1 cellular context compared by ENCODE assay signal in the genomic region with DNA sequence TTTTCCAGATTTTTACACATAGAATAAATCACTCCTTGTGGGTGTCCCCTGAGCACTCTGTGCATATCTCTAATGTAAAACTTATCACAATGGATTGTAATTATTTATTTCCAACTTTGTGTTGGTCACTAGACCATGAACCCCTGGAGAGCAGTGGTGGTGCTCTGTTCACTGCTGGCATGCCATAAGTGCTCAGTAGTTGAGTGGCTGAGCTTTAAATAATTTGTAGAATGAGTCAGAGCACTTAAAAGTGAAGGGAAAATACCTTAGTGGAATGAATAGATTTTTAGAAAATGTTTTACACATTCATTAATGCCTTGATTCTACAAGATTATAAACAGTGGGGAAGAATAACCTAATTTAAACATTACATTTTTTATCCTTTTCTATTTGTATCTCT.
TF ChIP-seq lines count a peak whose summit lies in the region.

No MANE protein-coding gene starts in this region.

TF ChIP-seq in SK-N-SH, 30 proteins besides CTCF, POLR2A, EP300 and RAD21 (continued from another document):
- TF ChIP-seq, protein P1, sequence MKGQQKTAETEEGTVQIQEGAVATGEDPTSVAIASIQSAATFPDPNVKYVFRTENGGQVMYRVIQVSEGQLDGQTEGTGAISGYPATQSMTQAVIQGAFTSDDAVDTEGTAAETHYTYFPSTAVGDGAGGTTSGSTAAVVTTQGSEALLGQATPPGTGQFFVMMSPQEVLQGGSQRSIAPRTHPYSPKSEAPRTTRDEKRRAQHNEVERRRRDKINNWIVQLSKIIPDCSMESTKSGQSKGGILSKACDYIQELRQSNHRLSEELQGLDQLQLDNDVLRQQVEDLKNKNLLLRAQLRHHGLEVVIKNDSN (IDR thresholded peaks at IDR 0.05; ENCODE audit: borderline replicate concordance, low read depth) = no peak
- TF ChIP-seq YY1 (IDR thresholded peaks at IDR 0.05; ENCODE audit: low read depth) (no peak), RFX5 (IDR thresholded peaks at IDR 0.05; ENCODE audit: low read length) (no peak), TEAD4 (IDR thresholded peaks at IDR 0.05; ENCODE audit: borderline replicate concordance, insufficient read depth) (0 out of 2 replicates have a peak, but pooled peaks have one; percentile 18), GATA2 (CRISPR knock-in tag; IDR thresholded peaks at IDR 0.05) (no peak), NFIC (IDR thresholded peaks at IDR 0.05; ENCODE audit: borderline replicate concordance) (no peak), RCOR1 (IDR thresholded peaks at IDR 0.05; ENCODE audit: low read length) (no peak)
- TF ChIP-seq, protein P2, sequence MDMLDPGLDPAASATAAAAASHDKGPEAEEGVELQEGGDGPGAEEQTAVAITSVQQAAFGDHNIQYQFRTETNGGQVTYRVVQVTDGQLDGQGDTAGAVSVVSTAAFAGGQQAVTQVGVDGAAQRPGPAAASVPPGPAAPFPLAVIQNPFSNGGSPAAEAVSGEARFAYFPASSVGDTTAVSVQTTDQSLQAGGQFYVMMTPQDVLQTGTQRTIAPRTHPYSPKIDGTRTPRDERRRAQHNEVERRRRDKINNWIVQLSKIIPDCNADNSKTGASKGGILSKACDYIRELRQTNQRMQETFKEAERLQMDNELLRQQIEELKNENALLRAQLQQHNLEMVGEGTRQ (IDR thresholded peaks at IDR 0.05; ENCODE audit: borderline replicate concordance, low read depth, low read length) = no peak
- TF ChIP-seq, protein P3, sequence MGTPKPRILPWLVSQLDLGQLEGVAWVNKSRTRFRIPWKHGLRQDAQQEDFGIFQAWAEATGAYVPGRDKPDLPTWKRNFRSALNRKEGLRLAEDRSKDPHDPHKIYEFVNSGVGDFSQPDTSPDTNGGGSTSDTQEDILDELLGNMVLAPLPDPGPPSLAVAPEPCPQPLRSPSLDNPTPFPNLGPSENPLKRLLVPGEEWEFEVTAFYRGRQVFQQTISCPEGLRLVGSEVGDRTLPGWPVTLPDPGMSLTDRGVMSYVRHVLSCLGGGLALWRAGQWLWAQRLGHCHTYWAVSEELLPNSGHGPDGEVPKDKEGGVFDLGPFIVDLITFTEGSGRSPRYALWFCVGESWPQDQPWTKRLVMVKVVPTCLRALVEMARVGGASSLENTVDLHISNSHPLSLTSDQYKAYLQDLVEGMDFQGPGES (IDR thresholded peaks at IDR 0.05; ENCODE audit: low read depth, low read length) = no peak
